In the genomic region with DNA sequence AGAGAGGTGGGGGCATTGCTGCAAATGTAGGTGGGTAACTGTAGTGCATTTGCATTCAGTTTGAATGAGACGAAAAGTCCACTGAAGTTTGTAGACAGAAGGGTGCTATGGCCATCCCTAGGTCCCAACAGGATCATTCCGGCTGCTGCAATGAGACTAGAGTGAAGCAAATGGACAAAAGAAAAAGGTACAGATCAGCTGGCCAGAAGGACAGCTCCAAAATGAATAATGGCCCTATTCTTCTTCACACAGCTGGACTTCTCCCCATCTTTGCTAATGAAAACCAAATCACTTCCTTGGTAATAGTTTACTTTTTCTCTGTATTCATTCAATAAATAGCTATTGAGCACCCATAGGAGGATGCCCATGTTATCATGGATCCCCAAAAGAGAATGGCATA, we compare ENCODE assay signal across 20 cellular contexts.
"Had no signal": no experiment of that assay in that cellular context is flagged by ENCODE, and none has a peak within 500 bp of the region (broad histone marks: within the 10 kb centered on the region; RNA-seq: fewer than 3 reads in every experiment).

No MANE protein-coding gene starts in this region.

- DNase-seq: cortex of kidney; effector memory CD4-positive, alpha-beta T cell; heart right ventricle; islet precursor cell; left lung; lower lobe of right lung; mesenchymal stem cell; naive B cell; sigmoid colon; stimulated activated CD4-positive, alpha-beta T cell treated with anti-CD3 and anti-CD28 coated beads, Interleukin-12 subunit alpha, Interleukin-12 subunit beta, amount 100 ng/mL, for 4 hours; stimulated activated naive CD4-positive, alpha-beta T cell; stomach; tibial artery; upper lobe of left lung; uterus had no signal

- H3K9me3 ChIP-seq: heart right ventricle, left lung, lower lobe of right lung, neutrophil, right atrium auricular region, sigmoid colon, stomach, suprapubic skin, tibial artery, upper lobe of left lung, uterus had no signal

- H3K36me3 ChIP-seq: heart right ventricle, lower lobe of right lung, neutrophil, right atrium auricular region, sigmoid colon, stomach, suprapubic skin, tibial artery, upper lobe of left lung, uterus had no signal

- H3K27ac ChIP-seq: heart right ventricle, left lung, lower lobe of right lung, neutrophil, right atrium auricular region, skin epidermis, stomach, suprapubic skin, tibial artery, upper lobe of left lung, uterus had no signal

- H3K4me1 ChIP-seq: uterus had no signal

- ATAC-seq: esophagus mucosa, heart right ventricle, left lung, lower lobe of right lung had no signal

- H3K27me3 ChIP-seq: neutrophil, right atrium auricular region, sigmoid colon, stomach, suprapubic skin, tibial artery, upper lobe of left lung, uterus had no signal

- H3K4me3 ChIP-seq: heart right ventricle, left lung, lower lobe of right lung, right atrium auricular region, sigmoid colon, skin epidermis, stomach, suprapubic skin, tibial artery, upper lobe of left lung, uterus had no signal
